In genomic region chr19:38618590-38619360, GRCh38 we compare ENCODE assay signal across 1 cellular context.
A peak's percentile ranks its signal among the peaks of the same experiment; 100 is the strongest.
TF ChIP-seq lines count a peak whose summit lies in the region.

EIF3K (plus strand) TSS chr19:38619188; CDS start chr19:38619269, 81 bp downstream.

TF ChIP-seq in K562, 482 proteins besides CTCF, POLR2A, EP300 and RAD21 (continued from another document and continues in another):
- TF ChIP-seq RBM39 (optimal IDR thresholded peaks at IDR 0.05; ENCODE audit: low read depth, low read length), result no peak
- peak; percentile 91 for TF ChIP-seq C11orf30 (IDR thresholded peaks at IDR 0.05; ENCODE audit: low read depth)
- no peak; the same call in 1 of the 2 replicates for TF ChIP-seq NFRKB (IDR thresholded peaks at IDR 0.05; ENCODE audit: low read depth)
- no peak for TF ChIP-seq ZNF561 (CRISPR knock-in tag; conservative IDR thresholded peaks at IDR 0.05)
- TF ChIP-seq RFX1 (IDR thresholded peaks at IDR 0.05), result no peak
- TF ChIP-seq NRF1 (conservative IDR thresholded peaks at IDR 0.05 in 1 of 2, IDR thresholded peaks at IDR 0.05 in 1 of 2), result peak; percentile 100
- TF ChIP-seq TCFL5 (CRISPR knock-in tag; conservative IDR thresholded peaks at IDR 0.05), result no peak
- no peak for TF ChIP-seq ZBTB49 (CRISPR knock-in tag; IDR thresholded peaks at IDR 0.05; ENCODE audit: borderline replicate concordance)
- peak; percentile 48; the same call in 1 of the 2 replicates for TF ChIP-seq ETV5 (CRISPR knock-in tag; IDR thresholded peaks at IDR 0.05; ENCODE audit: low read depth)
- no peak for TF ChIP-seq TAF9B (IDR thresholded peaks at IDR 0.05; ENCODE audit: partially characterized antibody)
- no peak for TF ChIP-seq KLF1 (tag; IDR thresholded peaks at IDR 0.05)
- no peak for TF ChIP-seq PCBP1 (IDR thresholded peaks at IDR 0.05; ENCODE audit: low read depth, low read length, poor library complexity, severe bottlenecking)
- TF ChIP-seq HMGXB4 (CRISPR knock-in tag; IDR thresholded peaks at IDR 0.05), result no peak
- no peak for TF ChIP-seq BRF2 (IDR thresholded peaks at IDR 0.05; ENCODE audit: borderline replicate concordance, insufficient read depth, insufficient read length)
- no peak for TF ChIP-seq FOXJ3 (CRISPR knock-in tag; IDR thresholded peaks at IDR 0.05)
- no peak for TF ChIP-seq ZNF518B (CRISPR knock-in tag; IDR thresholded peaks at IDR 0.05)
- TF ChIP-seq YY1 (IDR thresholded peaks at IDR 0.05; ENCODE audit: borderline replicate concordance in 1 of 3, control insufficient read depth in 1 of 3, extremely low read depth in 1 of 3, insufficient read depth in 3 of 3, insufficient read length in 1 of 3, insufficient replicate concordance in 2 of 3, low read depth in 1 of 3, low read length in 2 of 3), result peak in 2 of 3 experiments; percentile 61 to 80
- no peak; the same call in 1 of the 2 replicates for TF ChIP-seq MGA (IDR thresholded peaks at IDR 0.05)
- TF ChIP-seq BHLHE40 (IDR thresholded peaks at IDR 0.05; ENCODE audit: low read length), result peak; percentile 83
- peak in 1 of 3 experiments; percentile 90; a peak in 3 of 6 replicates for TF ChIP-seq ZBTB11 (CRISPR knock-in tag; IDR thresholded peaks at IDR 0.05)
- TF ChIP-seq ILK (tag; IDR thresholded peaks at IDR 0.05; ENCODE audit: borderline replicate concordance, low read depth), result no peak
- TF ChIP-seq ZNF311 (CRISPR knock-in tag; IDR thresholded peaks at IDR 0.05), result no peak
- TF ChIP-seq ARID1B (IDR thresholded peaks at IDR 0.05), result no peak; the same call in 1 of the 2 replicates
- TF ChIP-seq TSC22D4 (tag; IDR thresholded peaks at IDR 0.05), result no peak
- no peak for TF ChIP-seq ZNF274 (IDR thresholded peaks at IDR 0.05; ENCODE audit: borderline replicate concordance, low read depth, low read length)
- TF ChIP-seq LCOR (CRISPR knock-in tag; IDR thresholded peaks at IDR 0.05), result no peak
- TF ChIP-seq MECOM (CRISPR knock-in tag; IDR thresholded peaks at IDR 0.05), result no peak
- peak; percentile 56; the same call in 1 of the 2 replicates for TF ChIP-seq GTF2E2 (tag; IDR thresholded peaks at IDR 0.05)
- TF ChIP-seq RBM17 (IDR thresholded peaks at IDR 0.05; ENCODE audit: borderline replicate concordance, low read depth, low read length), result no peak
- no peak for TF ChIP-seq HDAC3 (IDR thresholded peaks at IDR 0.05; ENCODE audit: borderline replicate concordance, partially characterized antibody)
- no peak for TF ChIP-seq ZBTB26 (CRISPR knock-in tag; IDR thresholded peaks at IDR 0.05)
- no peak for TF ChIP-seq ZFP1 (CRISPR knock-in tag; IDR thresholded peaks at IDR 0.05)
